13 cellular contexts compared by ENCODE assay signal in the genomic region with DNA sequence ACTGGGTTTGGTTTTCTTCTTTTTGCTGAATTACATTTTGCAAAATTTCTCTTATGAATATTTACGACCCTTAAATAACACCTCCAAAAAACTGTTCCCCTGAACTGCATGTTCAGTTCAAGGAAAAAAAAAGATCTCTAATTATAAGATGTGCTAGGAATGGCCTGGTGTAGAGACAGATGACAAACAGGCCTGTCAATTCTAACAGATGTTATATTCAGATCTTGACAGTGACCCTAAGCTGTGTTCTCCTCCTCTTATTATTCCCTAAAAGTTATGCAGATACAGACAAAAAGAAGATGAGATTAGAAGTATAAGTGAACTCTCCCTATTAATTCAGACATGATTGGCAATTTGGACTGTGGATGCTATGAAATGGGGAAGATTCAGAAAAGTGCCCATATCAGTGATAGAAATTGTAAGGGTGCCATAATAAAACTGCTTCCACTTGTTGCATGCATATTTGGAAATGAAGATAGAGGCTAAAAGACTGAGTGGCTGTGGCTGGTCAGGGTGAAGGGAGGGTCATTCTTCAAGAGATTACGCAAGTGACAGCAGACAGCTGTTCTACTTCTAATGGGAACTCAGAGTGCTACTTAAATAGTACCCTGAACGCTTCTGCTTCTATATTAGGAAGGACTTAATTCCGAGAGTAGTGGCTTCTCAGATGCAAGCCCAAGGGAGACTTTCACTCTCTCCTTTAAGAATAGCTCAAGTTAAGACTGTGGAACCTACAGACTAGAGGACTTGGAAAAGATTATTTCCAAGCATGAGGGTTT.
A peak's percentile ranks its signal among the peaks of the same experiment; 100 is the strongest.
DNase-seq lines count a peak whose midpoint lies in the region; ATAC-seq and TF ChIP-seq lines count a peak whose summit lies in the region.
"Had no signal": no experiment of that assay in that cellular context is flagged by ENCODE, and none has a peak within 500 bp of the region (broad histone marks: within the 10 kb centered on the region; RNA-seq: fewer than 3 reads in every experiment).

No MANE protein-coding gene starts in this region.

- H3K9ac ChIP-seq in BLaER1: no peak overlapping the region

- H4K20me1 ChIP-seq in BLaER1: no peaks in the 10 kb centered on the region

- no peak overlapping the region for H3K4me3 ChIP-seq in BLaER1
- H3K4me3 ChIP-seq in prostate gland: no peak overlapping the region

- H3K36me3 ChIP-seq in BLaER1: no peaks in the 10 kb centered on the region
- H3K36me3 ChIP-seq in prostate gland: no peaks in the 10 kb centered on the region

- peaks cover 40% of the 10 kb centered on the region for H3K4me1 ChIP-seq in BLaER1
- no peaks in the 10 kb centered on the region for H3K4me1 ChIP-seq in prostate gland (replicated peaks)

- ATAC-seq in Right ventricle myocardium superior (ENCODE audit: poor library complexity) (peak; percentile 96), GM21367 (IDR thresholded peaks at IDR 0.05; ENCODE audit: unreplicated experiment) (no peak), HG02571 (IDR thresholded peaks at IDR 0.05; ENCODE audit: unreplicated experiment) (no peak), HG03135 (IDR thresholded peaks at IDR 0.05; ENCODE audit: unreplicated experiment) (no peak)

- DNase-seq in OCI-M1 (lab: John Stamatoyannopoulos, UW): peak; percentile 0
- DNase-seq in Right ventricle myocardium superior: peak; percentile 41
- no peak for DNase-seq in prostate gland (ENCODE audit: low spot score)
- no peak for DNase-seq in epidermal melanocyte (ENCODE audit: insufficient read length, low spot score)
- DNase-seq: activated CD4-positive, CD25-positive, alpha-beta regulatory T cell; activated naive CD4-positive, alpha-beta T cell treated with anti-CD3 and anti-CD28 coated beads for 36 hours; midbrain; NCI-H1105; stimulated activated CD4-positive, alpha-beta T cell treated with anti-CD3 and anti-CD28 coated beads, Interleukin-4, amount 100 ng/mL, for 24 hours had no signal

- H3K27me3 ChIP-seq in BLaER1: no peaks in the 10 kb centered on the region
- H3K27me3 ChIP-seq in prostate gland (replicated peaks; ENCODE audit: insufficient read depth): no peaks in the 10 kb centered on the region

- 55% methylated on average over 4 of the region's 4 CpGs for WGBS in prostate gland

- peak overlapping the region; percentile 33 for H3K4me2 ChIP-seq in BLaER1

- no peak for TF ChIP-seq POLR2A in prostate gland (IDR thresholded peaks at IDR 0.05)

- TF ChIP-seq CTCF in prostate gland (IDR thresholded peaks at IDR 0.05): no peak

- intact Hi-C loops in Right ventricle myocardium superior (cut with DNase I) (no loop called here), prostate gland (cut with DNase I) (loop anchor here (5.0 kb wide), 3 partner anchors 55 to 75 kb away; partner anchors contain the start of gene ADAMTS9)

- H3K9me3 ChIP-seq in BLaER1 (0 out of 2 replicates have a peak, but pooled peaks cover 6% of the 10 kb centered on the region), prostate gland (no peaks in the 10 kb centered on the region)

- no peak overlapping the region for H3K27ac ChIP-seq in BLaER1
- peak overlapping the region; percentile 32 to 67 for H3K27ac ChIP-seq in prostate gland

Comparison
In these comparisons a context has a peak if more than half of its experiments do, and no peak if none do; other contexts are left out.
1. DNase-seq: peak in OCI-M1 (single experiment) and Right ventricle myocardium superior (single experiment); none in prostate gland (single experiment) and epidermal melanocyte (single experiment).